Comparison of ENCODE assay signal across 1 cellular context in genomic region chr10:119878524-119878923, GRCh38.
TF ChIP-seq lines count a peak whose summit lies in the region.

No MANE protein-coding gene starts in this region.

TF ChIP-seq in HCT116, 20 proteins besides CTCF, POLR2A, EP300 and RAD21 (continued from another document):
- TF ChIP-seq REST (IDR thresholded peaks at IDR 0.05; ENCODE audit: low read depth) (no peak), SIN3A (IDR thresholded peaks at IDR 0.05; ENCODE audit: low read depth) (no peak), EGR1 (IDR thresholded peaks at IDR 0.05; ENCODE audit: low read depth) (no peak)
